14 cellular contexts compared by ENCODE assay signal in the genomic region with DNA sequence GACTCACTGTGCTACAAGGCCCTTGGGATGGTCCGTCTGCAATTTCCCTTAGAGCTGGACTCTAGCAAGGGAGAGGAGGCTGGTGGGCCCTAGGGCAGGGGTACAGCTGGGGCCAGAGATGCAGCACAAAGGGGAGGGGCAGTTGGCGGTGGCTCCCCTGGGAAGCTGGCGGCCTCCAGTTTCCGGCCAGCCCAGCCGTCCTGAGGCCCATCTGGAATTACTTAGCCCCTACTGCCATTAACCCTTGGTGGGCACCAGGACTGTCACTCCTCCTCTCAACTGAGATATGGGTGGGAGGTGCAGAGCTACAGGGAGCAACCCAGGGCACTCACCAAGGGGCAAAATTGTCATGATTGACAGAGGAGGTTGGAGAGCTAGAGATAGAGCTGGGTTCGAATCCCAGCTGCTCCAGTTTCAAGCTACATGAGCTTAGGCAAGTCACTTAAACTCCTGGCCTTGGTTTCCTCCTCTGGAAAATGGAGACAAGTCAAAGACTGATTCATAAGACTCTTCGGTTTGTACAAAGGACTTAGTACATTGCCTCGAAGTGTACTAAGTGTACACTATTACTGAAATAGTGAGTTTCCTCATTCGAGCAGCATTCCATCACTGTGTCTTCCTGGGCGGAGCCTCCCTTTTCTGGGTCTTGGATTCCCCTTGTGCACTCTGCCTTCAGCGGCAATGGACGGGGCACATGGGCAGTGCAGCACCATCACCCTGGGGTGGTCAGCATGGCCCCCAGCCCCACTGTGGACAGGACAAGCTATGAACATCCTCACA. TPM values are rescaled to one million over a fixed set of nuclear protein-coding genes. Genes with fewer than 3 reads are reported as not detected.
A peak's percentile ranks its signal among the peaks of the same experiment; 100 is the strongest.
DNase-seq lines count a peak whose midpoint lies in the region; ATAC-seq and TF ChIP-seq lines count a peak whose summit lies in the region.
"Had no signal": no experiment of that assay in that cellular context is flagged by ENCODE, and none has a peak within 500 bp of the region (broad histone marks: within the 10 kb centered on the region; RNA-seq: fewer than 3 reads in every experiment).

No MANE protein-coding gene starts in this region.

- intact Hi-C loops in posterior vena cava (cut with DNase I): no loop called here

- no peaks in the 10 kb centered on the region for H3K79me2 ChIP-seq in DND-41 (ENCODE audit: insufficient read depth, low read length)

- DNase-seq in DND-41 (no peak), astrocyte of the spinal cord (ENCODE audit: low read depth, low spot score) (peak; percentile 35), hepatic stellate cell (ENCODE audit: low spot score) (peak; percentile 69), medulla oblongata (ENCODE audit: extremely low spot score) (no peak), SIG-M5 (lab: John Stamatoyannopoulos, UW) (no peak), posterior vena cava (ENCODE audit: low spot score) (no peak)
- DNase-seq: activated CD4-positive, alpha-beta memory T cell treated with anti-CD3 and anti-CD28 coated beads for 36 hours; CD4-positive, alpha-beta T cell; effector memory CD8-positive, alpha-beta T cell; NCI-H2029 had no signal

- H3K4me2 ChIP-seq in DND-41 (ENCODE audit: insufficient read depth, low read length): no peak overlapping the region

- in situ Hi-C loops in astrocyte of the spinal cord (cut with HindIII; ENCODE audit: low sequenced_read_pairs): no loop called here

- no peak overlapping the region for H2AFZ ChIP-seq in DND-41 (ENCODE audit: low read depth, low read length)

- H3K36me3 ChIP-seq in DND-41 (ENCODE audit: insufficient read depth, low read length): no peaks in the 10 kb centered on the region
- H3K36me3 ChIP-seq in skeletal muscle tissue (ENCODE audit: control insufficient read depth in 3 of 3, insufficient read depth in 3 of 3, low read length in 3 of 3): peaks cover 0 to 6% (median 3%) of the 10 kb centered on the region in 3 donors
- H3K36me3 ChIP-seq: ovary had no signal

- TF ChIP-seq CTCF in DND-41 (IDR thresholded peaks at IDR 0.05; ENCODE audit: borderline replicate concordance, extremely low read depth, low read length, poor library complexity, severe bottlenecking): no peak
- no peak for TF ChIP-seq CTCF in astrocyte of the spinal cord (IDR thresholded peaks at IDR 0.05; ENCODE audit: low read depth, low read length)

- H3K9me3 ChIP-seq in DND-41 (ENCODE audit: insufficient read depth, low read length, severe bottlenecking) (no peaks in the 10 kb centered on the region), skeletal muscle tissue (ENCODE audit: control insufficient read depth in 3 of 3, low read length in 3 of 3) (no peaks in the 10 kb centered on the region)
- H3K9me3 ChIP-seq: ovary had no signal

- H3K4me1 ChIP-seq in DND-41 (ENCODE audit: insufficient read depth, low read length): peaks cover 46% of the 10 kb centered on the region
- peaks cover 36 to 42% (median 42%) of the 10 kb centered on the region in 3 donors for H3K4me1 ChIP-seq in skeletal muscle tissue (ENCODE audit: control insufficient read depth in 3 of 3, insufficient read depth in 3 of 3, low read length in 3 of 3)

- no peak for ATAC-seq in DND-41 (ENCODE audit: insufficient read depth, low read depth)
- ATAC-seq in GM21528 (IDR thresholded peaks at IDR 0.05; ENCODE audit: low FRiP score, unreplicated experiment): no peak
- ATAC-seq: effector memory CD8-positive, alpha-beta T cell had no signal

- 0 out of 2 replicates have a peak overlapping the region, but pooled peaks have one; percentile 27 for H3K27ac ChIP-seq in DND-41 (ENCODE audit: low read length)
- H3K27ac ChIP-seq in skeletal muscle tissue (ENCODE audit: low read depth, low read length): peak overlapping the region; percentile 82

- H3K27me3 ChIP-seq in DND-41 (ENCODE audit: insufficient read depth, low read length, poor library complexity) (no peaks in the 10 kb centered on the region), skeletal muscle tissue (ENCODE audit: control insufficient read depth in 3 of 3, insufficient read depth in 3 of 3, low read length in 3 of 3) (no peaks in the 10 kb centered on the region)
- H3K27me3 ChIP-seq: ovary had no signal

- no peak overlapping the region for H3K9ac ChIP-seq in DND-41 (ENCODE audit: low read depth, low read length)
- peak overlapping the region in 2 of 3 donors; percentile 32 to 64 for H3K9ac ChIP-seq in skeletal muscle tissue (ENCODE audit: low read depth in 1 of 3, low read length in 3 of 3)

- H3K4me3 ChIP-seq in DND-41 (ENCODE audit: low read depth in 1 of 2, low read length in 2 of 2): no peak overlapping the region
- no peak overlapping the region for H3K4me3 ChIP-seq in astrocyte of the spinal cord (ENCODE audit: low read depth, low read length)
- peak overlapping the region in 1 of 3 donors; percentile 41 for H3K4me3 ChIP-seq in skeletal muscle tissue (ENCODE audit: low read length in 3 of 3)
- H3K4me3 ChIP-seq: ovary had no signal

- no peaks in the 10 kb centered on the region for H4K20me1 ChIP-seq in DND-41 (ENCODE audit: insufficient read depth, low read length)

RNA-seq across cellular contexts. Expression of a gene that starts 2.7 kb away (rescaled TPM):
- total RNA-seq in skeletal muscle tissue: 86.6 TPM
- total RNA-seq in posterior vena cava: 100 to 1,000 TPM; 251 to 394 TPM
- total RNA-seq: CD4-positive, alpha-beta T cell had no signal

RNA-seq across cellular contexts. Expression of a gene that starts 8.2 kb away (rescaled TPM):
- total RNA-seq in skeletal muscle tissue (not detected), posterior vena cava (under 1 TPM in 1 of 2 donors, not detected in 1; 0.28 TPM)
- total RNA-seq: activated CD4-positive, alpha-beta memory T cell treated with anti-CD3 and anti-CD28 coated beads for 36 hours; CD4-positive, alpha-beta T cell; H4 had no signal

RNA-seq across cellular contexts. Expression of a gene that starts 31.5 kb away (rescaled TPM):
- total RNA-seq in skeletal muscle tissue (not detected), posterior vena cava (under 1 TPM; 0.14 to 0.19 TPM)
- total RNA-seq: activated CD4-positive, alpha-beta memory T cell treated with anti-CD3 and anti-CD28 coated beads for 36 hours; CD4-positive, alpha-beta T cell; H4; ovary had no signal

Comparison
In these comparisons a context has a peak if more than half of its experiments do, and no peak if none do; other contexts are left out.
1. DNase-seq: peak in astrocyte of the spinal cord (single experiment) and hepatic stellate cell (single experiment); none in DND-41 (single experiment), medulla oblongata (single experiment), SIG-M5 (single experiment) and posterior vena cava (single experiment).